8 cellular contexts compared by ENCODE assay signal in genomic region chr9:134406366-134407122, GRCh38.
DNase-seq lines count a peak whose midpoint lies in the region; TF ChIP-seq lines count a peak whose summit lies in the region.

No MANE protein-coding gene starts in this region.

- POLR2A ChIA-PET in AG04449 (lab: Yijun Ruan, JAX): interaction anchor here (0.6 kb wide), 1 partner anchor 264 kb away, joined by 3 read pairs; no protein-coding TSS in a partner anchor

- CTCF ChIA-PET in AG04449 (lab: Yijun Ruan, JAX): interaction anchor here (0.7 to 3.2 kb wide), 3 partner anchors 8 to 238 kb away, joined by 3 to 15 read pairs (median 4); no protein-coding TSS in a partner anchor

- H3K36me3 ChIP-seq in mucosa of rectum (ENCODE audit: control insufficient read depth in 2 of 2, insufficient read depth in 2 of 2, low read length in 2 of 2): peaks cover 8 to 10% of the 10 kb centered on the region in 2 donors

- H3K27ac Mint-ChIP-seq in brain: peak overlapping the region; percentile 73 to 98 (median 86)

- peaks cover 52 to 53% of the 10 kb centered on the region in 2 donors for H3K4me1 ChIP-seq in mucosa of rectum (ENCODE audit: control insufficient read depth in 2 of 2, insufficient read depth in 2 of 2, low read length in 2 of 2)

- no peaks in the 10 kb centered on the region for H3K9me3 ChIP-seq in mucosa of rectum (ENCODE audit: control insufficient read depth in 2 of 2, low read length in 2 of 2)

- peak overlapping the region; percentile 17 to 46 for H3K27ac ChIP-seq in mucosa of rectum (ENCODE audit: low read depth in 2 of 2, low read length in 2 of 2)

- H3K4me3 Mint-ChIP-seq in brain: peak overlapping the region; percentile 50 to 72 (median 63)

- DNase-seq in AG04449 (ENCODE audit: low read depth, low spot score) (no peak), HFF-Myc (ENCODE audit: extremely low read depth, low read depth) (no peak), NCI-H187 (lab: John Stamatoyannopoulos, UW) (no peak), superior temporal gyrus (ENCODE audit: extremely low spot score) (no peak), NAMALWA (ENCODE audit: low spot score) (no peak), HCEC 1CT (no peak)

- H3K27me3 ChIP-seq in mucosa of rectum (ENCODE audit: control insufficient read depth in 2 of 2, insufficient read depth in 2 of 2, low read length in 2 of 2): no peaks in the 10 kb centered on the region

- H3K27me3 Mint-ChIP-seq in brain: no peaks in the 10 kb centered on the region

- peak overlapping the region; percentile 38 for H3K4me3 ChIP-seq in AG04449 (ENCODE audit: low read depth, low read length)
- H3K4me3 ChIP-seq in HFF-Myc (replicated peaks; ENCODE audit: low read depth, low read length): peak overlapping the region; percentile 23
- peak overlapping the region; percentile 40 to 57 for H3K4me3 ChIP-seq in mucosa of rectum (ENCODE audit: low read length in 2 of 2)

- TF ChIP-seq CTCF in AG04449 (IDR thresholded peaks at IDR 0.05; ENCODE audit: insufficient read depth, low read length, missing control alignments) (no peak), HFF-Myc (IDR thresholded peaks at IDR 0.05; ENCODE audit: low read depth, low read length, missing control alignments) (no peak), brain (conservative IDR thresholded peaks at IDR 0.05) (no peak)

- peaks cover 58% of the 10 kb centered on the region for H3K4me1 Mint-ChIP-seq in brain

- no peaks in the 10 kb centered on the region for H3K9me3 Mint-ChIP-seq in brain

- no peaks in the 10 kb centered on the region for H3K36me3 Mint-ChIP-seq in brain

- H3K9ac ChIP-seq in mucosa of rectum (ENCODE audit: low read depth in 1 of 2, low read length in 2 of 2): no peak overlapping the region
